Comparison of ENCODE assay signal across 1 cellular context in genomic region chr16:30114833-30115232, GRCh38. TPM values are rescaled to one million over a fixed set of nuclear protein-coding genes. Genes with fewer than 3 reads are reported as not detected.
"Had no signal": no experiment of that assay in that cellular context is flagged by ENCODE, and none has a peak within 500 bp of the region (broad histone marks: within the 10 kb centered on the region; RNA-seq: fewer than 3 reads in every experiment).

No MANE protein-coding gene starts in this region.

RNA-seq across cellular contexts. Expression of gene GDPD3, which starts 1.5 kb away (rescaled TPM):
- polyA plus RNA-seq: immature natural killer cell had no signal

RNA-seq across cellular contexts. Expression of gene TBX6, which starts 23.1 kb away (rescaled TPM):
- polyA plus RNA-seq: immature natural killer cell had no signal
